ENCODE assay signal across 26 cellular contexts in genomic region chr11:67996051-67996450, GRCh38. TPM values are rescaled to one million over a fixed set of nuclear protein-coding genes. Genes with fewer than 3 reads are reported as not detected.
"Had no signal": no experiment of that assay in that cellular context is flagged by ENCODE, and none has a peak within 500 bp of the region (broad histone marks: within the 10 kb centered on the region; RNA-seq: fewer than 3 reads in every experiment).

No MANE protein-coding gene starts in this region.

- DNase-seq: activated CD4-positive, alpha-beta T cell treated with anti-CD3 and anti-CD28 coated beads for 1 hour; hippocampal formation; immature natural killer cell; kidney; midbrain; stimulated activated naive B cell treated with anti-CD40 and anti-IgM and Interleukin-4, amounts not matched to agents 10 μg/mL and 1 μg/mL and 100 μg/mL, for 72 hours had no signal

- H3K9me3 ChIP-seq: gastroesophageal sphincter, pancreas, psoas muscle, sigmoid colon, stomach, thyroid gland had no signal

- FAIRE-seq: bronchial epithelial cell, colon, kidney, pancreas, TTC549 had no signal

- H3K27ac Mint-ChIP-seq: activated CD8-positive, alpha-beta memory T cell treated with anti-CD3 and anti-CD28 coated beads, Interleukin-2, amount 10 ng/mL, durations not matched to agents 7 days and 5 days; activated naive CD4-positive, alpha-beta T cell treated with anti-CD3 and anti-CD28 coated beads, Interleukin-2, amount 10 ng/mL, durations not matched to agents 7 days and 5 days; activated naive CD8-positive, alpha-beta T cell treated with anti-CD3 and anti-CD28 coated beads, Interleukin-2, amount 50 U/mL, for 24 hours; memory B cell; stimulated activated naive B cell treated with anti-CD40 and anti-IgM and Interleukin-4, amounts not matched to agents 10 μg/mL and 1 μg/mL and 100 μg/mL, for 72 hours had no signal

- H3K27me3 ChIP-seq: pancreas, thyroid gland had no signal

- H3K4me1 ChIP-seq: pancreas, psoas muscle had no signal

- H3K27ac ChIP-seq: gastroesophageal sphincter, pancreas, psoas muscle, sigmoid colon, thyroid gland, WERI-Rb-1 had no signal

- H3K36me3 ChIP-seq: pancreas, sigmoid colon, thyroid gland, WERI-Rb-1 had no signal

- H3K9me3 Mint-ChIP-seq: activated CD4-positive, alpha-beta T cell treated with anti-CD3 and anti-CD28 coated beads, Interleukin-2, amount 10 ng/mL, durations not matched to agents 7 days and 5 days; activated naive CD4-positive, alpha-beta T cell treated with anti-CD3 and anti-CD28 coated beads, Interleukin-2, amount 10 ng/mL, durations not matched to agents 7 days and 5 days; activated naive CD8-positive, alpha-beta T cell treated with anti-CD3 and anti-CD28 coated beads, Interleukin-2, amount 50 U/mL, for 24 hours; immature natural killer cell; memory B cell; naive thymus-derived CD4-positive, alpha-beta T cell had no signal

- H3K27me3 Mint-ChIP-seq: activated CD4-positive, alpha-beta T cell treated with anti-CD3 and anti-CD28 coated beads, Interleukin-2, amount 10 ng/mL, durations not matched to agents 7 days and 5 days; activated CD8-positive, alpha-beta memory T cell treated with anti-CD3 and anti-CD28 coated beads, Interleukin-2, amount 10 ng/mL, durations not matched to agents 7 days and 5 days; memory B cell; naive thymus-derived CD4-positive, alpha-beta T cell; stimulated activated naive B cell treated with anti-CD40 and anti-IgM and Interleukin-4, amounts not matched to agents 10 μg/mL and 1 μg/mL and 100 μg/mL, for 72 hours had no signal

- H3K4me3 ChIP-seq: gastroesophageal sphincter, psoas muscle, sigmoid colon, smooth muscle cell, thyroid gland had no signal

- H3K4me3 Mint-ChIP-seq: activated CD4-positive, alpha-beta T cell treated with anti-CD3 and anti-CD28 coated beads, Interleukin-2, amount 10 ng/mL, durations not matched to agents 7 days and 5 days; activated CD8-positive, alpha-beta memory T cell treated with anti-CD3 and anti-CD28 coated beads, Interleukin-2, amount 10 ng/mL, durations not matched to agents 7 days and 5 days; activated CD8-positive, alpha-beta T cell treated with anti-CD3 and anti-CD28 coated beads, Interleukin-2, amount 10 ng/mL, durations not matched to agents 7 days and 5 days; activated naive CD4-positive, alpha-beta T cell treated with anti-CD3 and anti-CD28 coated beads, Interleukin-2, amount 10 ng/mL, durations not matched to agents 7 days and 5 days; activated naive CD8-positive, alpha-beta T cell treated with anti-CD3 and anti-CD28 coated beads, Interleukin-2, amount 50 U/mL, for 24 hours; naive thymus-derived CD4-positive, alpha-beta T cell; stimulated activated naive B cell treated with anti-CD40 and anti-IgM and Interleukin-4, amounts not matched to agents 10 μg/mL and 1 μg/mL and 100 μg/mL, for 72 hours had no signal

RNA-seq across cellular contexts. Expression of gene ALDH3B1, which starts 14.1 kb away (rescaled TPM):
- total RNA-seq: activated CD8-positive, alpha-beta memory T cell treated with anti-CD3 and anti-CD28 coated beads, Interleukin-2, amount 10 ng/mL, durations not matched to agents 7 days and 5 days; activated CD8-positive, alpha-beta T cell treated with anti-CD3 and anti-CD28 coated beads, Interleukin-2, amount 10 ng/mL, durations not matched to agents 7 days and 5 days; T-helper 1 cell treated with Interleukin-12 subunit alpha and Interleukin-12 subunit beta and Interleukin-4 antibody, amounts not matched to agents 30 ng/mL and 1 ng/mL, for 36 hours had no signal
- polyA plus RNA-seq: neural cell had no signal
